In genomic region chr14:50501642-50502041, GRCh38 we compare ENCODE assay signal across 16 cellular contexts. TPM values are rescaled to one million over a fixed set of nuclear protein-coding genes. Genes with fewer than 3 reads are reported as not detected.
DNase-seq lines count a peak whose midpoint lies in the region; ATAC-seq and TF ChIP-seq lines count a peak whose summit lies in the region.
"Had no signal": no experiment of that assay in that cellular context is flagged by ENCODE, and none has a peak within 500 bp of the region (broad histone marks: within the 10 kb centered on the region; RNA-seq: fewer than 3 reads in every experiment).

No MANE protein-coding gene starts in this region.

- H3K9me3 ChIP-seq in osteoblast (ENCODE audit: low read depth, low read length): no peaks in the 10 kb centered on the region
- H3K9me3 ChIP-seq: body of pancreas, MG63, mucosa of descending colon had no signal

- no peak for TF ChIP-seq CTCF in epithelial cell of esophagus (IDR thresholded peaks at IDR 0.05; ENCODE audit: insufficient read depth, low read depth, low read length, missing control alignments)
- TF ChIP-seq CTCF in osteoblast (IDR thresholded peaks at IDR 0.05; ENCODE audit: extremely low read depth, low read depth, low read length): no peak

- H4K20me1 ChIP-seq in osteoblast (ENCODE audit: insufficient read depth, low read length): peaks cover under 1% of the 10 kb centered on the region

- ATAC-seq in GM21526 (IDR thresholded peaks at IDR 0.05; ENCODE audit: low FRiP score, unreplicated experiment) (no peak), HG03139 (IDR thresholded peaks at IDR 0.05; ENCODE audit: unreplicated experiment) (no peak)
- ATAC-seq: body of pancreas, esophagus mucosa, mucosa of descending colon, T-cell had no signal

- H3K79me2 ChIP-seq in osteoblast (ENCODE audit: insufficient read depth, low read length): peaks cover 91% of the 10 kb centered on the region

- DNase-seq in Caki2 (ENCODE audit: low read depth): peak; percentile 61
- peak; percentile 79 for DNase-seq in RPMI7951 (ENCODE audit: low read depth)
- peak; percentile 72 for DNase-seq in epithelial cell of esophagus (ENCODE audit: low read depth)
- DNase-seq in osteoblast (ENCODE audit: insufficient read length, low spot score, missing footprints): peak; percentile 32
- DNase-seq in NCI-H146 treated with DMSO at 0.1 percent for 48 hours (lab: John Stamatoyannopoulos, UW; ENCODE audit: unreplicated experiment): no peak
- DNase-seq in stimulated activated naive CD4-positive, alpha-beta T cell treated with Interleukin-2 at 50 U/mL for 16 hours (lab: John Stamatoyannopoulos, UW): no peak
- DNase-seq: activated CD4-positive, alpha-beta T cell treated with anti-CD3 and anti-CD28 coated beads for 4 hours; body of pancreas; CD4-positive, CD25-positive, alpha-beta regulatory T cell; MG63; mucosa of descending colon; substantia nigra; T-cell had no signal

- H3K4me2 ChIP-seq in osteoblast (ENCODE audit: insufficient read depth, low read length): peak overlapping the region; percentile 49

- peak overlapping the region; percentile 86 for H3K27ac ChIP-seq in osteoblast (ENCODE audit: low read depth, low read length)
- H3K27ac ChIP-seq: body of pancreas had no signal

- H3K4me1 ChIP-seq in osteoblast (ENCODE audit: insufficient read depth, low read length): peaks cover 13% of the 10 kb centered on the region

- in situ Hi-C loops in Caki2 (cut with HindIII; ENCODE audit: low pct_unique_long_range_greater_than_20kb, low sequenced_read_pairs): no loop called here

- peaks cover 19% of the 10 kb centered on the region for H3K36me3 ChIP-seq in osteoblast (ENCODE audit: insufficient read depth, low read length)

- no peaks in the 10 kb centered on the region for H3K27me3 ChIP-seq in osteoblast (ENCODE audit: insufficient read depth, low read length)
- H3K27me3 ChIP-seq: body of pancreas, MG63 had no signal

- no peak overlapping the region for H2AFZ ChIP-seq in osteoblast (ENCODE audit: low read length)

- H3K4me3 ChIP-seq in epithelial cell of esophagus (ENCODE audit: low read length) (no peak overlapping the region), osteoblast (ENCODE audit: insufficient read depth, low read length) (no peak overlapping the region)
- H3K4me3 ChIP-seq: body of pancreas, MG63, mucosa of descending colon had no signal

RNA-seq across cellular contexts. Expression of gene MAP4K5, which starts 30.7 kb away (rescaled TPM):
- 72.7 and 101 TPM in 2 replicates for total RNA-seq in Caki2 (2014; rRNA removed; shearing (Covaris generic); ENCODE audit: low replicate concordance)
- total RNA-seq in RPMI7951 (2014; rRNA removed; shearing (Covaris generic)): 30.5 and 51.4 TPM in 2 replicates
- total RNA-seq in osteoblast: 105 and 134 TPM in 2 replicates

RNA-seq across cellular contexts. Expression of gene ATL1, which starts 58.3 kb away (rescaled TPM):
- 6.3 and 16.2 TPM in 2 replicates for total RNA-seq in Caki2 (2014; rRNA removed; shearing (Covaris generic); ENCODE audit: low replicate concordance)
- total RNA-seq in RPMI7951 (2014; rRNA removed; shearing (Covaris generic)): 0.96 and 3.1 TPM in 2 replicates
- 6.5 and 8.5 TPM in 2 replicates for total RNA-seq in osteoblast

Comparison
In these comparisons a context has a peak if more than half of its experiments do, and no peak if none do; other contexts are left out.
1. DNase-seq: peak in Caki2 (single experiment), RPMI7951 (single experiment), epithelial cell of esophagus (single experiment) and osteoblast (single experiment); none in NCI-H146 treated with DMSO at 0.1 percent for 48 hours (single experiment) and stimulated activated naive CD4-positive, alpha-beta T cell treated with Interleukin-2 at 50 U/mL for 16 hours (single experiment).